In genomic region chr5:243648-244367, GRCh38 we compare ENCODE assay signal across 6 cellular contexts. TPM values are rescaled to one million over a fixed set of nuclear protein-coding genes. Genes with fewer than 3 reads are reported as not detected.
"Had no signal": no experiment of that assay in that cellular context is flagged by ENCODE, and none has a peak within 500 bp of the region (broad histone marks: within the 10 kb centered on the region; RNA-seq: fewer than 3 reads in every experiment).

No MANE protein-coding gene starts in this region.

RNA-seq across cellular contexts. Expression of gene LRRC14B, which starts 52.5 kb away (rescaled TPM):
- total RNA-seq: activated CD8-positive, alpha-beta memory T cell treated with anti-CD3 and anti-CD28 coated beads for 36 hours; fibroblast of lung; mesenteric fat pad; sciatic nerve; suprapubic skin had no signal
- polyA plus RNA-seq: fibroblast of lung, liver had no signal
